In the genomic region with DNA sequence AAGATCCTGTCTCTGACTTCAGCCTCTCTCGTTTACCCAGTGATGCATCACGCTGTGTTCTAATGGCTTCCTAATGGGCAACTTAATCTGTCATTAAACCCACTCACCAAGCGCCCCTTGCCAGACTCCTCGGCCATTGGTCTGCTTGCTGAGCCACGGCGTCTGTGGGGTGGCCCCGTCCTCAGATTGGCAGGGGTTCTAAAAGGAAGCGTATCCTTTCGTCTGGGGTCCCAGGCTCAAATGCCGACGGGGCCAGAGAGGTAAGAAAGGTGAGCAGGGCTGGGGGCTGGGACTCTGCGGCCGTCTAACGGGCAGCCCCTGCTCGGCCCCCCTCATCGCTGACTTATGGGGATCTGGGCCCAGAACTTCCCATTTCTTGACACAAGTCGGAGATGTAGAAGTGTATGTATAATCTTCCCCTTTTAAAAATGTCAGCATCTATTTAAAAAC, we compare ENCODE assay signal across 8 cellular contexts.
DNase-seq lines count a peak whose midpoint lies in the region; ATAC-seq and TF ChIP-seq lines count a peak whose summit lies in the region.

No MANE protein-coding gene starts in this region.

- H4K8ac ChIP-seq in trophoblast cell (ENCODE audit: low read depth, low read length): no peak overlapping the region

- no peaks in the 10 kb centered on the region for H3K9me3 ChIP-seq in trophoblast cell (ENCODE audit: insufficient read depth, low read depth, low read length)

- no peak overlapping the region for H3K18ac ChIP-seq in trophoblast cell (ENCODE audit: low read length)

- ATAC-seq in HG02623 (IDR thresholded peaks at IDR 0.05; ENCODE audit: unreplicated experiment) (no peak), GM19328 (IDR thresholded peaks at IDR 0.05; ENCODE audit: unreplicated experiment) (no peak), GM18511 (IDR thresholded peaks at IDR 0.05; ENCODE audit: unreplicated experiment) (no peak)

- H3K9ac ChIP-seq in trophoblast cell (ENCODE audit: low read length): no peak overlapping the region

- no peak overlapping the region for H3K27ac Mint-ChIP-seq in endothelial cell (ENCODE audit: unreplicated experiment)

- no peak overlapping the region for H4K91ac ChIP-seq in trophoblast cell (ENCODE audit: low read depth, low read length)

- H2AFZ ChIP-seq in trophoblast cell (ENCODE audit: insufficient read depth, low read length, poor library complexity): peak overlapping the region; percentile 17

- H3K4ac ChIP-seq in trophoblast cell (ENCODE audit: low read depth, low read length): no peak overlapping the region

- H2AK5ac ChIP-seq in trophoblast cell (ENCODE audit: low read length): no peak overlapping the region

- no peak overlapping the region for H3K4me3 ChIP-seq in trophoblast cell (ENCODE audit: low read depth, low read length)

- no CpG with 5 or more reads among the region's 17 CpGs for WGBS in trophoblast cell (ENCODE audit: extremely low coverage, insufficient coverage, insufficient read length)

- peak overlapping the region; percentile 87 for H3K4me3 Mint-ChIP-seq in endothelial cell (ENCODE audit: unreplicated experiment)

- no peak overlapping the region for H2BK120ac ChIP-seq in trophoblast cell (ENCODE audit: insufficient read depth, low read length, poor library complexity)

- no peaks in the 10 kb centered on the region for H3K36me3 ChIP-seq in trophoblast cell (ENCODE audit: control insufficient read depth in 1 of 2, insufficient read depth in 2 of 2, low read length in 2 of 2)

- H4K12ac ChIP-seq in trophoblast cell (ENCODE audit: low read depth, low read length): no peak overlapping the region

- H3K4me1 ChIP-seq in trophoblast cell (ENCODE audit: control insufficient read depth in 1 of 2, insufficient read depth in 2 of 2, low read length in 2 of 2): peaks cover 2 to 3% of the 10 kb centered on the region in 2 experiments

- TF ChIP-seq CTCF in GM13976 (IDR thresholded peaks at IDR 0.05; ENCODE audit: borderline replicate concordance, control extremely low read depth, extremely low read depth, insufficient read depth, missing control alignments) (no peak), endothelial cell (IDR thresholded peaks at IDR 0.05; ENCODE audit: unreplicated experiment) (no peak)

- H2BK12ac ChIP-seq in trophoblast cell (ENCODE audit: low read length): no peak overlapping the region

- H3K4me1 Mint-ChIP-seq in endothelial cell (ENCODE audit: unreplicated experiment): peaks cover 7% of the 10 kb centered on the region

- H3K36me3 Mint-ChIP-seq in endothelial cell (ENCODE audit: low read depth, unreplicated experiment): no peaks in the 10 kb centered on the region

- H2BK5ac ChIP-seq in trophoblast cell (ENCODE audit: low read depth, low read length, poor library complexity): no peak overlapping the region

- H3K27me3 ChIP-seq in trophoblast cell (ENCODE audit: insufficient read depth, low read length): peaks cover 17% of the 10 kb centered on the region

- peaks cover 7% of the 10 kb centered on the region for H3K27me3 Mint-ChIP-seq in endothelial cell (ENCODE audit: unreplicated experiment)

- no peaks in the 10 kb centered on the region for H3K79me2 ChIP-seq in trophoblast cell (ENCODE audit: control insufficient read depth, insufficient read depth, low read length, poor library complexity)

- DNase-seq in GM13976 (ENCODE audit: low spot score) (peak; percentile 42), NCI-H524 treated with DMSO at 0.1 percent for 48 hours (lab: John Stamatoyannopoulos, UW) (peak; percentile 73), endothelial cell (ENCODE audit: low spot score) (no peak), trophoblast cell (no peak), NCI-H2029 (lab: John Stamatoyannopoulos, UW) (no peak)

- in situ Hi-C loops in GM13976 (cut with MboI; ENCODE audit: low sequenced_read_pairs, unreplicated experiment): no loop called here

- H3K9me3 Mint-ChIP-seq in endothelial cell (ENCODE audit: unreplicated experiment): no peaks in the 10 kb centered on the region

- H3K14ac ChIP-seq in trophoblast cell (ENCODE audit: low read length): no peak overlapping the region

- H3K27ac ChIP-seq in trophoblast cell (ENCODE audit: low read depth, low read length): no peak overlapping the region

- H3K79me1 ChIP-seq in trophoblast cell (ENCODE audit: low read length): no peaks in the 10 kb centered on the region

- H3K23ac ChIP-seq in trophoblast cell (ENCODE audit: low read length): no peak overlapping the region

- H3K4me2 ChIP-seq in trophoblast cell (ENCODE audit: low read length): no peak overlapping the region

Comparison
In these comparisons a context has a peak if more than half of its experiments do, and no peak if none do; other contexts are left out.
1. DNase-seq: peak in GM13976 (single experiment) and NCI-H524 treated with DMSO at 0.1 percent for 48 hours (single experiment); none in endothelial cell (single experiment), trophoblast cell (0 of 2) and NCI-H2029 (single experiment).